In the genomic region with DNA sequence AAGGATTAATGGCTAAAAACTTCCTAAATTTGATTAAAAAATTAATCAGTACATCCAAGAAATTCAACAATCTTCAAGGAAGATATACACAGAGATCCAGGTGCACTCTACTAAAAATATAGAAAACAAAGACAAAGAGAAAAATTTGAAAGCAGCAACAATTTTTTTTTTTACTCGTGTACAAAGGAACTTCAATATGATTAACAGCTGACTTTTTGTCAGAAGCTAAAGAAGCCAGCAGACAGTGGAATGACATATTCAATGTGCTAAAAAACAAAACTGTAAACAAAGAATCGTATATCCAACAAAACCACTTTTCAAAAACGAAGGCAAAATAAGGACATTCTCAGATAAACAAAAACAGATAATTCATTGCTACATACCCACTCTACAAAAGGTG, we compare ENCODE assay signal across 21 cellular contexts.
DNase-seq lines count a peak whose midpoint lies in the region; ATAC-seq, FAIRE-seq and TF ChIP-seq lines count a peak whose summit lies in the region.
"Had no signal": no experiment of that assay in that cellular context is flagged by ENCODE, and none has a peak within 500 bp of the region (broad histone marks: within the 10 kb centered on the region; RNA-seq: fewer than 3 reads in every experiment).

No MANE protein-coding gene starts in this region.

- DNase-seq in HepG2 (ENCODE audit: low spot score), result no peak
- DNase-seq in right lobe of liver, result no peak
- no peak for DNase-seq in HEK293T (ENCODE audit: extremely low spot score)
- DNase-seq in WTC11 (ENCODE audit: low spot score), result no peak
- DNase-seq in endodermal cell, result no peak
- no peak for DNase-seq in GM19240 (ENCODE audit: insufficient read length, low spot score)
- DNase-seq in kidney, result no peak
- no peak for DNase-seq in head of caudate nucleus
- DNase-seq: ACHN; BE2C; C1 segment of cervical spinal cord; CD4-positive, CD25-positive, alpha-beta regulatory T cell; CD8-positive, alpha-beta memory T cell; COR-L47; DMS79; GDM1; GOT3 had no signal

- H3K4me3 ChIP-seq in HepG2 (replicated peaks in 1 of 3; ENCODE audit: insufficient read depth in 1 of 3, low read depth in 2 of 3, low read length in 3 of 3) (no peak overlapping the region), right lobe of liver (no peak overlapping the region), endodermal cell (ENCODE audit: low read length) (peak overlapping the region; percentile 19), kidney (ENCODE audit: low read length in 2 of 2) (no peak overlapping the region)

- intact Hi-C loops in HepG2 (cut with micrococcal nuclease; ENCODE audit: unreplicated experiment), result no loop called here
- intact Hi-C loops in right lobe of liver (cut with DNase I), result no loop called here
- intact Hi-C loops in kidney (cut with DNase I), result no loop called here
- intact Hi-C loops in head of caudate nucleus (cut with DNase I), result no loop called here

- ATAC-seq in HepG2 (no peak), right lobe of liver (no peak), WTC11 (no peak)

- POLR2A ChIA-PET in HepG2 (lab: Yijun Ruan, JAX) (no interaction called here), HEK293T (lab: Yijun Ruan, JAX) (no interaction called here), WTC11 (lab: Charles Lee) (no interaction called here)

- no peak for TF ChIP-seq RAD21 in HepG2 (CRISPR knock-in tag; IDR thresholded peaks at IDR 0.05)

- no peaks in the 10 kb centered on the region for H4K20me1 ChIP-seq in HepG2 (ENCODE audit: insufficient read depth, low read length)

- TF ChIP-seq CTCF in HepG2 (CRISPR knock-in tag; IDR thresholded peaks at IDR 0.05), result no peak
- no peak for TF ChIP-seq CTCF in right lobe of liver (IDR thresholded peaks at IDR 0.05)
- no peak for TF ChIP-seq CTCF in WTC11 (IDR thresholded peaks at IDR 0.05)
- TF ChIP-seq CTCF in endodermal cell (conservative IDR thresholded peaks at IDR 0.05), result no peak
- no peak for TF ChIP-seq CTCF in kidney (IDR thresholded peaks at IDR 0.05; ENCODE audit: borderline replicate concordance, extremely low read depth, insufficient read depth)

- H3K4me1 ChIP-seq in HepG2 (ENCODE audit: insufficient read depth, low read length) (no peaks in the 10 kb centered on the region), right lobe of liver (no peaks in the 10 kb centered on the region), endodermal cell (ENCODE audit: control insufficient read depth, insufficient read depth, low read length) (no peaks in the 10 kb centered on the region), kidney (ENCODE audit: control insufficient read depth in 1 of 2, insufficient read depth in 1 of 2, low read depth in 1 of 2, low read length in 2 of 2) (no peaks in the 10 kb centered on the region)
- H3K4me1 ChIP-seq: BE2C had no signal

- FAIRE-seq in HepG2 (lab: Jason Lieb, UNC) (no peak), kidney (lab: Jason Lieb, UNC) (no peak)
- FAIRE-seq: A204.1 had no signal

- H3K27ac Mint-ChIP-seq in WTC11 (no peak overlapping the region), endodermal cell (no peak overlapping the region)
- H3K27ac Mint-ChIP-seq: CD4-positive, CD25-positive, alpha-beta regulatory T cell; CD8-positive, alpha-beta memory T cell; H9; HFFc6 had no signal

- H3K36me3 Mint-ChIP-seq in WTC11 (peaks cover 28% of the 10 kb centered on the region), endodermal cell (ENCODE audit: low read depth) (peaks cover 7% of the 10 kb centered on the region)
- H3K36me3 Mint-ChIP-seq: CD4-positive, CD25-positive, alpha-beta regulatory T cell had no signal

- no peaks in the 10 kb centered on the region for H3K36me3 ChIP-seq in HepG2 (replicated peaks in 1 of 2; ENCODE audit: control insufficient read depth in 1 of 2, insufficient read depth in 2 of 2, low read length in 2 of 2)
- no peaks in the 10 kb centered on the region for H3K36me3 ChIP-seq in right lobe of liver
- H3K36me3 ChIP-seq in endodermal cell (ENCODE audit: control insufficient read depth, insufficient read depth, low read length), result no peaks in the 10 kb centered on the region
- H3K36me3 ChIP-seq in kidney (ENCODE audit: control insufficient read depth in 1 of 2, insufficient read depth in 2 of 2, low read length in 2 of 2), result no peaks in the 10 kb centered on the region
- H3K36me3 ChIP-seq: BE2C had no signal

- H3K27me3 ChIP-seq in HepG2 (ENCODE audit: control insufficient read depth in 1 of 2, insufficient read depth in 2 of 2, low read length in 2 of 2) (peaks cover 0 to 13% of the 10 kb centered on the region in 2 experiments; a peak in 1 of 5 replicates), right lobe of liver (no peaks in the 10 kb centered on the region), endodermal cell (ENCODE audit: control insufficient read depth, insufficient read depth, low read length, poor library complexity, severe bottlenecking) (no peaks in the 10 kb centered on the region)
- H3K27me3 ChIP-seq: BE2C had no signal

- no peak overlapping the region for H3K4me3 Mint-ChIP-seq in WTC11
- H3K4me3 Mint-ChIP-seq in endodermal cell, result no peak overlapping the region
- H3K4me3 Mint-ChIP-seq: CD4-positive, CD25-positive, alpha-beta regulatory T cell; CD8-positive, alpha-beta memory T cell; H9; HFFc6 had no signal

- in situ Hi-C loops in HepG2 (cut with HindIII; ENCODE audit: extremely low pct_ligation_motif_present, low pct_unique_long_range_greater_than_20kb), result no loop called here

- H3K9me3 ChIP-seq in HepG2 (ENCODE audit: low read length), result peaks cover 12% of the 10 kb centered on the region
- peaks cover 0 to 11% (median 0%) of the 10 kb centered on the region in 4 donors for H3K9me3 ChIP-seq in right lobe of liver
- H3K9me3 ChIP-seq in endodermal cell (ENCODE audit: control insufficient read depth, low read length), result peaks cover 26% of the 10 kb centered on the region
- peaks cover 0 to 6% of the 10 kb centered on the region in 2 donors for H3K9me3 ChIP-seq in kidney (ENCODE audit: control insufficient read depth in 1 of 2, low read length in 2 of 2)

- CTCF ChIA-PET in HepG2 (lab: Yijun Ruan, JAX; ENCODE audit: low intra/inter-chr PET ratio, low total read pairs) (no interaction called here), HEK293T (lab: Yijun Ruan, JAX) (no interaction called here), WTC11 (lab: Charles Lee) (interaction anchor here (0.5 to 1.6 kb wide), 2 partner anchors 44 to 415 kb away, joined by 5 read pairs; no protein-coding TSS in a partner anchor)

- no peaks in the 10 kb centered on the region for H3K27me3 Mint-ChIP-seq in WTC11 (ENCODE audit: low read depth)
- no peaks in the 10 kb centered on the region for H3K27me3 Mint-ChIP-seq in endodermal cell (ENCODE audit: insufficient read depth)

- H3K9me3 Mint-ChIP-seq in WTC11, result peaks cover 53% of the 10 kb centered on the region
- peaks cover 38% of the 10 kb centered on the region for H3K9me3 Mint-ChIP-seq in endodermal cell

- BruUV-seq in HepG2 (replicated peaks; lab: Mats Ljungman, UMichigan), result no TSS peak

- H3K27ac ChIP-seq in HepG2 (ENCODE audit: extremely low read length, insufficient read depth, low read length) (no peak overlapping the region), right lobe of liver (no peak overlapping the region), endodermal cell (ENCODE audit: low read depth, low read length) (no peak overlapping the region), kidney (ENCODE audit: low read depth in 2 of 2, low read length in 2 of 2) (no peak overlapping the region)
- H3K27ac ChIP-seq: KMS-11 had no signal

- TF ChIP-seq POLR2A in HepG2 (IDR thresholded peaks at IDR 0.05; ENCODE audit: insufficient read depth in 1 of 2, low read depth in 2 of 2, low read length in 2 of 2) (no peak), right lobe of liver (IDR thresholded peaks at IDR 0.05) (no peak)

- H3K4me1 Mint-ChIP-seq in WTC11 (peaks cover 3% of the 10 kb centered on the region), endodermal cell (peaks cover under 1% of the 10 kb centered on the region)
- H3K4me1 Mint-ChIP-seq: CD4-positive, CD25-positive, alpha-beta regulatory T cell; CD8-positive, alpha-beta memory T cell had no signal

- no peak overlapping the region for H2AFZ ChIP-seq in HepG2 (ENCODE audit: low read length)

- TF ChIP-seq EP300 in HepG2 (IDR thresholded peaks at IDR 0.05; ENCODE audit: low read depth in 2 of 2, low read length in 2 of 2) (no peak), HepG2 (CRISPR knock-in tag; IDR thresholded peaks at IDR 0.05; ENCODE audit: borderline replicate concordance) (no peak)

- WGBS in HepG2 (ENCODE audit: low lambda C conversion rate), result 1% methylated on average over 3 of the region's 3 CpGs
- 51% methylated on average over 3 of the region's 3 CpGs for WGBS in right lobe of liver (ENCODE audit: insufficient coverage, low coverage, low lambda C conversion rate, missing lambda C conversion rate)
- WGBS in endodermal cell (ENCODE audit: insufficient coverage in 1 of 2, insufficient read length in 1 of 2), 2 experiments, result 79 to 100% methylated on average over 1 to 3 of the region's 3 CpGs

- H3K4me2 ChIP-seq in HepG2 (ENCODE audit: low read depth, low read length), result no peak overlapping the region
- H3K4me2 ChIP-seq: KMS-11 had no signal

- no peak overlapping the region for H3K9ac ChIP-seq in HepG2 (ENCODE audit: insufficient read depth, low read depth, low read length)
- no peak overlapping the region for H3K9ac ChIP-seq in endodermal cell (ENCODE audit: extremely low read depth, low read length, poor library complexity, severe bottlenecking)
- no peak overlapping the region for H3K9ac ChIP-seq in kidney (ENCODE audit: low read length in 2 of 2)
- H3K9ac ChIP-seq: KMS-11 had no signal

- H3K79me2 ChIP-seq in HepG2 (ENCODE audit: insufficient read depth, low read length), result no peaks in the 10 kb centered on the region

TF ChIP-seq in HepG2, 621 proteins besides CTCF, POLR2A, EP300 and RAD21 (continues in another document):
- TF ChIP-seq ZNF317 (CRISPR knock-in tag; IDR thresholded peaks at IDR 0.05), result peak; percentile 98

TF ChIP-seq in HEK293T, 16 proteins besides CTCF, POLR2A, EP300 and RAD21:
- no peak for TF ChIP-seq FOXM1 (IDR thresholded peaks at IDR 0.05; ENCODE audit: borderline replicate concordance)
- peak; percentile 18; the same call in 1 of the 2 replicates for TF ChIP-seq ZNF384 (IDR thresholded peaks at IDR 0.05)
- no peak for TF ChIP-seq TARDBP (IDR thresholded peaks at IDR 0.05)

TF ChIP-seq in WTC11, 78 proteins besides CTCF, POLR2A, EP300 and RAD21 (continues in another document):
- TF ChIP-seq ZNF317 (CRISPR knock-in tag; IDR thresholded peaks at IDR 0.05; ENCODE audit: borderline replicate concordance, low read depth), result peak; percentile 95
